In the genomic region with DNA sequence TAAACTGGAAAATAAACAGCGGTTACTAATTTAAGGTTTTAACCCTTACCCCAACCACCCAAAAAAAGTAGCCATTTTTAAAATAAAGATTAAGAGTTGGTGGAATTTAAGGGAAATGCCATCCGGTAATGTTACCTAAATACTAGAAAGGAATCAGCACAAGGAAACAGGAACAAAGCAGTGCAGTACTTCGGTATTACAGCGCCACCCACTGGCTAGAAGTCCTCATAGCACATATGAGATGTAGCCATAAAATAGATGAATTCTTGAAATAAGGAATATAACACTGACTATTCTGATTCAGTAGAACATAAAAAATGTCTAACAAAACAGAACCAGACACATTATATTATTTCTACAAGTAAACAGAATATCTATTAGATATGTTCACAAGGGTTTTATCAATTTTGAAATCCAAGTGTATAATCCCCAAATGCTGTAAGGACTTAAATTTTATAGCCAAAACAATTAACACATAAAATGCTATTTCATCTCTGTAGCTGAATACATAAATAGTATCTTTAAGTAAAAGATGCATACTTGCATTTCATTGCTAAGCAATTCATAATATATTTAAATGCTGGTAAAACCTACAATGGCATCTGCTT, we compare ENCODE assay signal across 8 cellular contexts. TPM values are rescaled to one million over a fixed set of nuclear protein-coding genes. Genes with fewer than 3 reads are reported as not detected.
DNase-seq lines count a peak whose midpoint lies in the region; ATAC-seq and TF ChIP-seq lines count a peak whose summit lies in the region.

No MANE protein-coding gene starts in this region.

- DNase-seq in AG20443 (ENCODE audit: low spot score) (peak; percentile 56), NCI-H2196 (lab: John Stamatoyannopoulos, UW; ENCODE audit: unreplicated experiment) (peak; percentile 59), choroid plexus epithelial cell (ENCODE audit: low read depth) (peak; percentile 80), right lobe of liver (peak in 2 of 3 donors; percentile 55 to 64)
- DNase-seq in activated CD4-positive, CD25-positive, alpha-beta regulatory T cell treated with anti-CD3 and anti-CD28 coated beads, Interleukin-2, amount 50 U/mL, for 16 hours (ENCODE audit: low read depth, low spot score), result peak; percentile 40
- DNase-seq in stimulated activated CD8-positive, alpha-beta memory T cell treated with anti-CD3 and anti-CD28 coated beads, Interleukin-2, amount 100 ng/mL, for 48 hours (ENCODE audit: low read depth in 2 of 2), result peak; percentile 8 to 45

- ATAC-seq in GM18858 (IDR thresholded peaks at IDR 0.05; ENCODE audit: unreplicated experiment) (peak; percentile 82), HG03135 (IDR thresholded peaks at IDR 0.05; ENCODE audit: unreplicated experiment) (peak; percentile 58), right lobe of liver (peak; percentile 83 to 95 (median 92))

- TF ChIP-seq POLR2A in right lobe of liver (IDR thresholded peaks at IDR 0.05), result no peak

- intact Hi-C loops in right lobe of liver (cut with DNase I), result no loop called here

- H3K9me3 ChIP-seq in right lobe of liver, result no peaks in the 10 kb centered on the region

- WGBS in right lobe of liver (ENCODE audit: insufficient coverage, low coverage, low lambda C conversion rate, missing lambda C conversion rate), result 26% methylated on average over 4 of the region's 4 CpGs

- H3K27ac ChIP-seq in right lobe of liver, result no peak overlapping the region

- H3K27me3 ChIP-seq in right lobe of liver, result no peaks in the 10 kb centered on the region

- TF ChIP-seq CTCF in choroid plexus epithelial cell (conservative IDR thresholded peaks at IDR 0.05; ENCODE audit: low read depth, low read length), result peak; percentile 87
- TF ChIP-seq CTCF in right lobe of liver (IDR thresholded peaks at IDR 0.05), result peak; percentile 91 to 92 (median 91)

- H3K36me3 ChIP-seq in right lobe of liver, result peaks cover 0 to 56% (median 16%) of the 10 kb centered on the region in 4 donors

- H3K4me1 ChIP-seq in right lobe of liver, result no peaks in the 10 kb centered on the region

- no peak overlapping the region for H3K4me3 ChIP-seq in choroid plexus epithelial cell (ENCODE audit: low read depth, low read length)
- H3K4me3 ChIP-seq in right lobe of liver, result no peak overlapping the region

RNA-seq across cellular contexts. Expression of gene FRRS1, which starts 58.8 kb away (rescaled TPM):
- 10 to 100 TPM; 19.6 to 44.0 (median 31.4) TPM for total RNA-seq in right lobe of liver

Comparison
In these comparisons a context has a peak if more than half of its experiments do, and no peak if none do; other contexts are left out.
1. DNase-seq: peak in every context shown above with its lines; median percentile 80 in choroid plexus epithelial cell; 60 in right lobe of liver; 59 in NCI-H2196; 56 in AG20443; 40 in activated CD4-positive, CD25-positive, alpha-beta regulatory T cell treated with anti-CD3 and anti-CD28 coated beads, Interleukin-2, amount 50 U/mL, for 16 hours; 26 in stimulated activated CD8-positive, alpha-beta memory T cell treated with anti-CD3 and anti-CD28 coated beads, Interleukin-2, amount 100 ng/mL, for 48 hours.